1 cellular context compared by ENCODE assay signal in genomic region chr7:121931149-121931922, GRCh38.
TF ChIP-seq lines count a peak whose summit lies in the region.

No MANE protein-coding gene starts in this region.

TF ChIP-seq in K562, 482 proteins besides CTCF, POLR2A, EP300 and RAD21:
- TF ChIP-seq KDM2B (CRISPR knock-in tag; IDR thresholded peaks at IDR 0.05) = no peak
- peak; percentile 62 for TF ChIP-seq CEBPB (tag; IDR thresholded peaks at IDR 0.05)
